In genomic region chr20:20480689-20481088, GRCh38 we compare ENCODE assay signal across 9 cellular contexts.
DNase-seq lines count a peak whose midpoint lies in the region; ATAC-seq and TF ChIP-seq lines count a peak whose summit lies in the region.
"Had no signal": no experiment of that assay in that cellular context is flagged by ENCODE, and none has a peak within 500 bp of the region (broad histone marks: within the 10 kb centered on the region; RNA-seq: fewer than 3 reads in every experiment).

No MANE protein-coding gene starts in this region.

- H3F3A ChIP-seq in PC-9 (ENCODE audit: insufficient read depth, low read depth), result 0 out of 2 replicates have a peak, but pooled peaks cover 2% of the 10 kb centered on the region

- no peaks in the 10 kb centered on the region for H3K27me3 Mint-ChIP-seq in activated CD8-positive, alpha-beta T cell treated with anti-CD3 and anti-CD28 coated beads for 36 hours
- no peaks in the 10 kb centered on the region for H3K27me3 Mint-ChIP-seq in activated CD8-positive, alpha-beta T cell treated with anti-CD3 and anti-CD28 coated beads, Interleukin-2, amount 10 ng/mL, durations not matched to agents 7 days and 5 days (ENCODE audit: low read depth)
- no peaks in the 10 kb centered on the region for H3K27me3 Mint-ChIP-seq in T-helper 17 cell

- no TSS peak for BruUV-seq in PC-9 (replicated peaks; lab: Mats Ljungman, UMichigan)

- no peaks in the 10 kb centered on the region for H3K27me3 ChIP-seq in PC-9 (ENCODE audit: insufficient read depth, low read depth)

- no peaks in the 10 kb centered on the region for H4K20me1 ChIP-seq in PC-9 (ENCODE audit: insufficient read depth)

- no peak overlapping the region for H3K4me2 ChIP-seq in PC-9

- H3K27ac Mint-ChIP-seq in activated CD8-positive, alpha-beta T cell treated with anti-CD3 and anti-CD28 coated beads for 36 hours, result peak overlapping the region; percentile 77
- no peak overlapping the region for H3K27ac Mint-ChIP-seq in activated CD8-positive, alpha-beta T cell treated with anti-CD3 and anti-CD28 coated beads, Interleukin-2, amount 10 ng/mL, durations not matched to agents 7 days and 5 days
- H3K27ac Mint-ChIP-seq in T-helper 17 cell, result no peak overlapping the region
- H3K27ac Mint-ChIP-seq: nephron had no signal

- no peaks in the 10 kb centered on the region for H3K9me2 ChIP-seq in PC-9 (ENCODE audit: insufficient read depth)

- peak overlapping the region; percentile 43 for H3K27ac ChIP-seq in PC-9

- no peaks in the 10 kb centered on the region for H3K79me2 ChIP-seq in PC-9 (ENCODE audit: low read depth)

- TF ChIP-seq CTCF in activated CD8-positive, alpha-beta T cell treated with anti-CD3 and anti-CD28 coated beads for 36 hours (IDR thresholded peaks at IDR 0.05), result no peak
- TF ChIP-seq CTCF in PC-9 (conservative IDR thresholded peaks at IDR 0.05) (no peak), fibroblast of mammary gland (conservative IDR thresholded peaks at IDR 0.05; ENCODE audit: control insufficient read depth, insufficient read depth, low read depth, low read length) (no peak)

- peaks cover 27% of the 10 kb centered on the region for H3K4me1 Mint-ChIP-seq in activated CD8-positive, alpha-beta T cell treated with anti-CD3 and anti-CD28 coated beads for 36 hours (ENCODE audit: low read depth)
- no peaks in the 10 kb centered on the region for H3K4me1 Mint-ChIP-seq in activated CD8-positive, alpha-beta T cell treated with anti-CD3 and anti-CD28 coated beads, Interleukin-2, amount 10 ng/mL, durations not matched to agents 7 days and 5 days (ENCODE audit: low read depth)
- H3K4me1 Mint-ChIP-seq in T-helper 17 cell, result peaks cover 3% of the 10 kb centered on the region
- H3K4me1 Mint-ChIP-seq: nephron had no signal

- POLR2A ChIA-PET in activated CD8-positive, alpha-beta T cell treated with anti-CD3 and anti-CD28 coated beads for 36 hours (lab: Charles Lee), result no interaction called here
- POLR2A ChIA-PET in activated CD8-positive, alpha-beta T cell treated with anti-CD3 and anti-CD28 coated beads, Interleukin-2, amount 10 ng/mL, durations not matched to agents 7 days and 5 days (lab: Charles Lee), result no interaction called here
- POLR2A ChIA-PET in PC-9 (lab: Charles Lee; ENCODE audit: unreplicated experiment), result no interaction called here

- H3K36me3 ChIP-seq in PC-9 (ENCODE audit: low read depth), result no peaks in the 10 kb centered on the region

- H3K4me1 ChIP-seq in PC-9 (replicated peaks; ENCODE audit: insufficient read depth), result peaks cover 11% of the 10 kb centered on the region; the same call in 1 of the 2 replicates

- peaks cover 22% of the 10 kb centered on the region for H3K36me3 Mint-ChIP-seq in activated CD8-positive, alpha-beta T cell treated with anti-CD3 and anti-CD28 coated beads for 36 hours (ENCODE audit: low read depth)
- peaks cover 8% of the 10 kb centered on the region for H3K36me3 Mint-ChIP-seq in activated CD8-positive, alpha-beta T cell treated with anti-CD3 and anti-CD28 coated beads, Interleukin-2, amount 10 ng/mL, durations not matched to agents 7 days and 5 days (ENCODE audit: low read depth)
- H3K36me3 Mint-ChIP-seq in T-helper 17 cell (ENCODE audit: low read depth), result peaks cover 12% of the 10 kb centered on the region

- H3K9me3 ChIP-seq in PC-9 (ENCODE audit: insufficient read depth, low read depth) (no peaks in the 10 kb centered on the region), T-helper 17 cell (ENCODE audit: control insufficient read depth, low read length, poor library complexity, severe bottlenecking) (no peaks in the 10 kb centered on the region)

- peak; percentile 12 for DNase-seq in activated CD8-positive, alpha-beta T cell treated with anti-CD3 and anti-CD28 coated beads for 36 hours
- no peak for DNase-seq in activated CD8-positive, alpha-beta T cell treated with anti-CD3 and anti-CD28 coated beads, Interleukin-2, amount 10 ng/mL, durations not matched to agents 7 days and 5 days
- DNase-seq in PC-9, result peak in 1 of 2 experiments; percentile 69
- peak; percentile 88 for DNase-seq in fibroblast of mammary gland (ENCODE audit: low read depth)
- DNase-seq in stimulated activated naive CD8-positive, alpha-beta T cell treated with anti-CD3 and anti-CD28 coated beads, Interleukin-15, Interleukin-2, amounts not matched to agents 100 U/mL and 50 U/mL, for 24 hours, result no peak
- no peak for DNase-seq in stimulated activated CD8-positive, alpha-beta memory T cell treated with anti-CD3 and anti-CD28 coated beads, Interleukin-4, amount 100 ng/mL, for 48 hours
- no peak for DNase-seq in T-helper 17 cell

- H3K4me3 Mint-ChIP-seq in activated CD8-positive, alpha-beta T cell treated with anti-CD3 and anti-CD28 coated beads for 36 hours, result no peak overlapping the region
- H3K4me3 Mint-ChIP-seq in activated CD8-positive, alpha-beta T cell treated with anti-CD3 and anti-CD28 coated beads, Interleukin-2, amount 10 ng/mL, durations not matched to agents 7 days and 5 days, result no peak overlapping the region
- no peak overlapping the region for H3K4me3 Mint-ChIP-seq in T-helper 17 cell
- H3K4me3 Mint-ChIP-seq: nephron had no signal

- H3K9me3 Mint-ChIP-seq in activated CD8-positive, alpha-beta T cell treated with anti-CD3 and anti-CD28 coated beads for 36 hours, result no peaks in the 10 kb centered on the region
- H3K9me3 Mint-ChIP-seq in activated CD8-positive, alpha-beta T cell treated with anti-CD3 and anti-CD28 coated beads, Interleukin-2, amount 10 ng/mL, durations not matched to agents 7 days and 5 days (ENCODE audit: insufficient read depth), result no peaks in the 10 kb centered on the region
- H3K9me3 Mint-ChIP-seq: nephron had no signal

- ATAC-seq in activated CD8-positive, alpha-beta T cell treated with anti-CD3 and anti-CD28 coated beads for 36 hours, result peak; percentile 74
- ATAC-seq in activated CD8-positive, alpha-beta T cell treated with anti-CD3 and anti-CD28 coated beads, Interleukin-2, amount 10 ng/mL, durations not matched to agents 7 days and 5 days, result no peak
- ATAC-seq in stimulated activated naive CD8-positive, alpha-beta T cell treated with anti-CD3 and anti-CD28 coated beads, Interleukin-15, Interleukin-2, amounts not matched to agents 100 U/mL and 50 U/mL, for 24 hours, result peak; percentile 84
- ATAC-seq in GM21447 (IDR thresholded peaks at IDR 0.05; ENCODE audit: unreplicated experiment) (no peak), T-helper 17 cell (no peak)

- H3K4me3 ChIP-seq in PC-9 (no peak overlapping the region), fibroblast of mammary gland (ENCODE audit: control insufficient read depth, low read depth, low read length) (no peak overlapping the region)

- intact Hi-C loops in activated CD8-positive, alpha-beta T cell treated with anti-CD3 and anti-CD28 coated beads for 36 hours (cut with micrococcal nuclease), result no loop called here
- intact Hi-C loops in PC-9 (cut with micrococcal nuclease; ENCODE audit: unreplicated experiment), result no loop called here

- CTCF ChIA-PET in activated CD8-positive, alpha-beta T cell treated with anti-CD3 and anti-CD28 coated beads for 36 hours (lab: Charles Lee), result no interaction called here
- CTCF ChIA-PET in activated CD8-positive, alpha-beta T cell treated with anti-CD3 and anti-CD28 coated beads, Interleukin-2, amount 10 ng/mL, durations not matched to agents 7 days and 5 days (lab: Charles Lee), result no interaction called here
- CTCF ChIA-PET in PC-9 (lab: Charles Lee), result no interaction called here

- no peak overlapping the region for H2AFZ ChIP-seq in PC-9

Comparison
In these comparisons a context has a peak if more than half of its experiments do, and no peak if none do; other contexts are left out.
1. ATAC-seq: peak in activated CD8-positive, alpha-beta T cell treated with anti-CD3 and anti-CD28 coated beads for 36 hours (single experiment) and stimulated activated naive CD8-positive, alpha-beta T cell treated with anti-CD3 and anti-CD28 coated beads, Interleukin-15, Interleukin-2, amounts not matched to agents 100 U/mL and 50 U/mL, for 24 hours (single experiment); none in activated CD8-positive, alpha-beta T cell treated with anti-CD3 and anti-CD28 coated beads, Interleukin-2, amount 10 ng/mL, durations not matched to agents 7 days and 5 days (single experiment), GM21447 (single experiment) and T-helper 17 cell (single experiment).
2. DNase-seq: peak in activated CD8-positive, alpha-beta T cell treated with anti-CD3 and anti-CD28 coated beads for 36 hours (single experiment) and fibroblast of mammary gland (single experiment); none in activated CD8-positive, alpha-beta T cell treated with anti-CD3 and anti-CD28 coated beads, Interleukin-2, amount 10 ng/mL, durations not matched to agents 7 days and 5 days (single experiment), stimulated activated naive CD8-positive, alpha-beta T cell treated with anti-CD3 and anti-CD28 coated beads, Interleukin-15, Interleukin-2, amounts not matched to agents 100 U/mL and 50 U/mL, for 24 hours (single experiment), stimulated activated CD8-positive, alpha-beta memory T cell treated with anti-CD3 and anti-CD28 coated beads, Interleukin-4, amount 100 ng/mL, for 48 hours (single experiment) and T-helper 17 cell (0 of 3).